ENCODE assay signal across 20 cellular contexts in genomic region chr12:2526371-2526770, GRCh38.
DNase-seq lines count a peak whose midpoint lies in the region; ATAC-seq, FAIRE-seq and TF ChIP-seq lines count a peak whose summit lies in the region.
"Had no signal": no experiment of that assay in that cellular context is flagged by ENCODE, and none has a peak within 500 bp of the region (broad histone marks: within the 10 kb centered on the region; RNA-seq: fewer than 3 reads in every experiment).

No MANE protein-coding gene starts in this region.

- H3K9me3 ChIP-seq in colonic mucosa (no peaks in the 10 kb centered on the region), tibial nerve (no peaks in the 10 kb centered on the region)
- H3K9me3 ChIP-seq: MG63 had no signal

- TF ChIP-seq POLR2A in tibial nerve (IDR thresholded peaks at IDR 0.05) = no peak

- peak; percentile 30 for FAIRE-seq in urothelium cell line (lab: Jason Lieb, UNC)
- FAIRE-seq: GM18507, H54 had no signal

- 89% methylated on average over 6 of the region's 6 CpGs for WGBS in tibial nerve, 2 donors

- H3K4me3 ChIP-seq in colonic mucosa = no peak overlapping the region
- no peak overlapping the region for H3K4me3 ChIP-seq in tibial nerve
- H3K4me3 ChIP-seq: MG63 had no signal

- H3K36me3 ChIP-seq in colonic mucosa = no peaks in the 10 kb centered on the region
- H3K36me3 ChIP-seq in tibial nerve = no peaks in the 10 kb centered on the region
- H3K36me3 ChIP-seq: MG63 had no signal

- DNase-seq in NCI-H226 = peak; percentile 91
- peak; percentile 26 for DNase-seq in colonic mucosa
- DNase-seq in left ventricle myocardium superior = no peak
- no peak for DNase-seq in urothelium cell line (ENCODE audit: low spot score)
- no peak for DNase-seq in tibial nerve (ENCODE audit: low spot score in 2 of 2)
- DNase-seq: CD4-positive, alpha-beta T cell; COR-L47; DMS79 treated with DMSO at 0.1 percent for 48 hours; MG63; NCI-H1092; NCI-H1436 treated with DMSO at 0.1 percent for 48 hours; NCI-H1930; NCI-H510A treated with DMSO at 0.1 percent for 48 hours; NCI-H748 treated with DMSO at 0.1 percent for 48 hours had no signal

- H3K27me3 ChIP-seq in colonic mucosa = no peaks in the 10 kb centered on the region
- no peaks in the 10 kb centered on the region for H3K27me3 ChIP-seq in tibial nerve
- H3K27me3 ChIP-seq: MG63 had no signal

- H3K4me1 ChIP-seq in colonic mucosa (no peaks in the 10 kb centered on the region), tibial nerve (no peaks in the 10 kb centered on the region)

- no peak overlapping the region for H3K9ac ChIP-seq in colonic mucosa (ENCODE audit: low read depth in 2 of 2, low read length in 2 of 2)

- intact Hi-C loops in colonic mucosa (cut with DNase I) (no loop called here), left ventricle myocardium superior (cut with micrococcal nuclease) (no loop called here)

- TF ChIP-seq CTCF in colonic mucosa (IDR thresholded peaks at IDR 0.05) (no peak), tibial nerve (IDR thresholded peaks at IDR 0.05) (no peak)

- ATAC-seq in left ventricle myocardium superior = peak; percentile 51
- no peak for ATAC-seq in HG03378 (IDR thresholded peaks at IDR 0.05; ENCODE audit: unreplicated experiment)
- ATAC-seq in GM19351 (IDR thresholded peaks at IDR 0.05; ENCODE audit: unreplicated experiment) = no peak
- ATAC-seq: SK-N-SH treated with all-trans-retinoic acid at 6 μM for 48 hours had no signal

- H3K27ac ChIP-seq in colonic mucosa = no peak overlapping the region
- H3K27ac ChIP-seq in tibial nerve = no peak overlapping the region
- H3K27ac ChIP-seq: RWPE1 had no signal

- no peak for TF ChIP-seq EP300 in tibial nerve (IDR thresholded peaks at IDR 0.05)

Comparison
In these comparisons a context has a peak if more than half of its experiments do, and no peak if none do; other contexts are left out.
1. DNase-seq: peak in NCI-H226 (single experiment) and colonic mucosa (single experiment); none in left ventricle myocardium superior (single experiment), urothelium cell line (single experiment) and tibial nerve (0 of 2).